Comparison of ENCODE assay signal across 33 cellular contexts in the genomic region with DNA sequence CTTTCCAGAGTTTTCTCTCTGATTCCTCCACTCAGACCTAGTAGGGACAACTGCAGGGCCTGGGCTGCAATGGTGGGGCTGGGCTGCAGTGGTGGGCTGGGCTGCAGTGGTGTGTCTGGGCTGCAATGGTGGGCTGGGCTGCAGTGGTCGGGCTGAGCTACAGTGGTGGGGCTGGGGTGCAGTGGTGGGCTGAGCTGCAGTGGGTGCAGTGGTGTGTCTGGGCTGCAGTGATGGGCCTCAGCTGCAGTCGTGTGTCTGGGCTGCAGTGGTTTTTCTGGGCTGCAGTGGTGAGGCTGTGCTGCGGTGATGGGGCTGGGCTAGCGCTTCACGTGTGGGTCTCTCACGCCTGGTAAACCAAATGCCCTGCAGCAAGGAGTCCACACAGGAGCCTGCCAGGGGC. TPM values are rescaled to one million over a fixed set of nuclear protein-coding genes. Genes with fewer than 3 reads are reported as not detected.
"Had no signal": no experiment of that assay in that cellular context is flagged by ENCODE, and none has a peak within 500 bp of the region (broad histone marks: within the 10 kb centered on the region; RNA-seq: fewer than 3 reads in every experiment).

No MANE protein-coding gene starts in this region.

- H3K4me3 ChIP-seq: coronary artery, esophagus muscularis mucosa, gastroesophageal sphincter, heart left ventricle, hepatocyte, left lung, mucosa of descending colon, prostate gland, sigmoid colon, thoracic aorta, transverse colon had no signal

- H3K36me3 ChIP-seq: esophagus muscularis mucosa, gastroesophageal sphincter, heart left ventricle, left lung, prostate gland, sigmoid colon, thoracic aorta, transverse colon had no signal

- H3K9me3 ChIP-seq: esophagus muscularis mucosa, gastroesophageal sphincter, heart left ventricle, left lung, mucosa of descending colon, prostate gland, sigmoid colon, thoracic aorta, transverse colon had no signal

- H3K9me3 Mint-ChIP-seq: mesothelial cell of epicardium; naive B cell; natural killer cell treated with Interleukin-12 subunit alpha and Interleukin-12 subunit beta and Interleukin-15 and Interleukin-18, amount 100 ng/mL, for 72 hours; neural crest cell; stimulated activated naive B cell treated with anti-CD40 and anti-IgM and Interleukin-4, amounts not matched to agents 10 μg/mL and 1 μg/mL and 100 μg/mL, for 72 hours; stimulated activated naive CD8-positive, alpha-beta T cell treated with anti-CD3 and anti-CD28 coated beads, Interleukin-15, Interleukin-2, amounts not matched to agents 100 ng/mL and 50 ng/mL, for 24 hours had no signal

- H3K4me3 Mint-ChIP-seq: mesothelial cell of epicardium; naive B cell; natural killer cell treated with Interleukin-12 subunit alpha and Interleukin-12 subunit beta and Interleukin-15 and Interleukin-18, amount 100 ng/mL, for 72 hours; neural crest cell; stimulated activated naive B cell treated with anti-CD40 and anti-IgM and Interleukin-4, amounts not matched to agents 10 μg/mL and 1 μg/mL and 100 μg/mL, for 72 hours; stimulated activated naive CD8-positive, alpha-beta T cell treated with anti-CD3 and anti-CD28 coated beads, Interleukin-15, Interleukin-2, amounts not matched to agents 100 ng/mL and 50 ng/mL, for 24 hours had no signal

- DNase-seq: dermis blood vessel endothelial cell; effector memory CD4-positive, alpha-beta T cell; foreskin keratinocyte; heart left ventricle; left cardiac atrium; left lung; mesenchymal stem cell; naive B cell; right cardiac atrium; sigmoid colon; stimulated activated CD4-positive, alpha-beta T cell treated with anti-CD3 and anti-CD28 coated beads, Interleukin-4, amount 100 ng/mL, for 24 hours; stimulated activated naive B cell treated with anti-CD40 and anti-IgM and Interleukin-4, amounts not matched to agents 10 μg/mL and 1 μg/mL and 100 μg/mL, for 72 hours; transverse colon had no signal

- H3K27me3 ChIP-seq: hepatocyte, left lung, transverse colon had no signal

- H3K4me1 ChIP-seq: foreskin keratinocyte, gastroesophageal sphincter, prostate gland, sigmoid colon had no signal

- H3K36me3 Mint-ChIP-seq: mesothelial cell of epicardium; naive B cell; natural killer cell treated with Interleukin-12 subunit alpha and Interleukin-12 subunit beta and Interleukin-15 and Interleukin-18, amount 100 ng/mL, for 72 hours; stimulated activated naive B cell treated with anti-CD40 and anti-IgM and Interleukin-4, amounts not matched to agents 10 μg/mL and 1 μg/mL and 100 μg/mL, for 72 hours had no signal

- H3K4me1 Mint-ChIP-seq: naive B cell; stimulated activated naive B cell treated with anti-CD40 and anti-IgM and Interleukin-4, amounts not matched to agents 10 μg/mL and 1 μg/mL and 100 μg/mL, for 72 hours had no signal

- H3K27ac Mint-ChIP-seq: mesothelial cell of epicardium; naive B cell; natural killer cell treated with Interleukin-12 subunit alpha and Interleukin-12 subunit beta and Interleukin-15 and Interleukin-18, amount 100 ng/mL, for 72 hours; stimulated activated naive B cell treated with anti-CD40 and anti-IgM and Interleukin-4, amounts not matched to agents 10 μg/mL and 1 μg/mL and 100 μg/mL, for 72 hours; stimulated activated naive CD8-positive, alpha-beta T cell treated with anti-CD3 and anti-CD28 coated beads, Interleukin-15, Interleukin-2, amounts not matched to agents 100 ng/mL and 50 ng/mL, for 24 hours had no signal

- H3K27ac ChIP-seq: coronary artery, esophagus muscularis mucosa, foreskin keratinocyte, gastroesophageal sphincter, heart left ventricle, hepatocyte, left lung, prostate gland, sigmoid colon, thoracic aorta, transverse colon had no signal

RNA-seq across cellular contexts. Expression of gene ABO, which starts 27.4 kb away (rescaled TPM):
- total RNA-seq: endothelial cell of umbilical vein, fibroblast of lung, foreskin keratinocyte, osteoblast had no signal

RNA-seq across cellular contexts. Expression of gene OBP2B, which starts 38.6 kb away (rescaled TPM):
- total RNA-seq: dermis blood vessel endothelial cell; endothelial cell of umbilical vein; epithelial cell of proximal tubule; esophagus muscularis mucosa; fibroblast of lung; foreskin keratinocyte; gastroesophageal sphincter; heart left ventricle; hepatocyte; kidney epithelial cell; left cardiac atrium; left lung; lung microvascular endothelial cell; mesothelial cell of epicardium; mucosa of descending colon; natural killer cell treated with Interleukin-12 subunit alpha and Interleukin-12 subunit beta and Interleukin-15 and Interleukin-18, amount 100 ng/mL, for 72 hours; neural crest cell; osteoblast; renal cortical epithelial cell; right cardiac atrium; sigmoid colon; skeletal muscle tissue; thoracic aorta; transverse colon; urinary bladder had no signal
